ENCODE assay signal across 1 cellular context in genomic region chr12:46268617-46269428, GRCh38.
TF ChIP-seq lines count a peak whose summit lies in the region.

SLC38A1 (minus strand) TSS chr12:46269043; CDS start chr12:46239800, 29,243 bp downstream.

TF ChIP-seq in K562, 482 proteins besides CTCF, POLR2A, EP300 and RAD21 (continued from another document and continues in another):
- TF ChIP-seq, protein P1, sequence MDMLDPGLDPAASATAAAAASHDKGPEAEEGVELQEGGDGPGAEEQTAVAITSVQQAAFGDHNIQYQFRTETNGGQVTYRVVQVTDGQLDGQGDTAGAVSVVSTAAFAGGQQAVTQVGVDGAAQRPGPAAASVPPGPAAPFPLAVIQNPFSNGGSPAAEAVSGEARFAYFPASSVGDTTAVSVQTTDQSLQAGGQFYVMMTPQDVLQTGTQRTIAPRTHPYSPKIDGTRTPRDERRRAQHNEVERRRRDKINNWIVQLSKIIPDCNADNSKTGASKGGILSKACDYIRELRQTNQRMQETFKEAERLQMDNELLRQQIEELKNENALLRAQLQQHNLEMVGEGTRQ (CRISPR knock-in tag; IDR thresholded peaks at IDR 0.05): peak; percentile 90
- TF ChIP-seq CBFB (CRISPR knock-in tag; IDR thresholded peaks at IDR 0.05) (peak; percentile 87), E2F3 (CRISPR knock-in tag; IDR thresholded peaks at IDR 0.05) (peak; percentile 79), ZNF282 (CRISPR knock-in tag; IDR thresholded peaks at IDR 0.05) (peak; percentile 85; the same call in 1 of the 2 replicates), SMAD4 (CRISPR knock-in tag; conservative IDR thresholded peaks at IDR 0.05) (peak; percentile 88), ZNF584 (CRISPR knock-in tag; IDR thresholded peaks at IDR 0.05; ENCODE audit: low read depth) (peak; percentile 91), ZNF263 (CRISPR knock-in tag; IDR thresholded peaks at IDR 0.05; ENCODE audit: borderline replicate concordance) (no peak), ZFX (CRISPR knock-in tag; IDR thresholded peaks at IDR 0.05) (peak; percentile 81), HDAC8 (tag; IDR thresholded peaks at IDR 0.05) (peak; percentile 71), MCM7 (IDR thresholded peaks at IDR 0.05) (no peak), COPS2 (conservative IDR thresholded peaks at IDR 0.05) (no peak), ZNF583 (CRISPR knock-in tag; IDR thresholded peaks at IDR 0.05) (peak; percentile 58; the same call in 1 of the 2 replicates), PTTG1 (tag; IDR thresholded peaks at IDR 0.05; ENCODE audit: low read depth) (no peak), SMARCA4 (IDR thresholded peaks at IDR 0.05) (no peak), KDM4B (IDR thresholded peaks at IDR 0.05; ENCODE audit: borderline replicate concordance in 2 of 2, low read depth in 1 of 2) (peak in 1 of 2 experiments; percentile 76; a peak in 1 of 4 replicates), XRCC3 (IDR thresholded peaks at IDR 0.05) (no peak), ZNF398 (CRISPR knock-in tag; IDR thresholded peaks at IDR 0.05) (no peak), MECOM (CRISPR knock-in tag; IDR thresholded peaks at IDR 0.05) (peak; percentile 76), JUN (IDR thresholded peaks at IDR 0.05; ENCODE audit: borderline replicate concordance, low read depth, low read length) (peak; percentile 26; the same call in 1 of the 2 replicates), JUN (CRISPR knock-in tag; IDR thresholded peaks at IDR 0.05; ENCODE audit: borderline replicate concordance) (peak; percentile 67; the same call in 1 of the 2 replicates), ZKSCAN1 (IDR thresholded peaks at IDR 0.05; ENCODE audit: low read depth, low read length) (peak; percentile 53; the same call in 1 of the 2 replicates), ATF4 (CRISPR knock-in tag; IDR thresholded peaks at IDR 0.05) (peak; percentile 98), ESRRA (IDR thresholded peaks at IDR 0.05; ENCODE audit: borderline replicate concordance, low read depth) (peak; percentile 80), TCF3 (CRISPR knock-in tag; IDR thresholded peaks at IDR 0.05) (peak; percentile 20), MTA1 (IDR thresholded peaks at IDR 0.05; ENCODE audit: borderline replicate concordance) (peak; percentile 51; the same call in 1 of the 2 replicates), PHF20 (IDR thresholded peaks at IDR 0.05; ENCODE audit: partially characterized antibody) (no peak), HDGF (IDR thresholded peaks at IDR 0.05) (no peak), NEUROD1 (IDR thresholded peaks at IDR 0.05; ENCODE audit: borderline replicate concordance, low read depth, low read length, partially characterized antibody) (peak; percentile 3), ERF (CRISPR knock-in tag; IDR thresholded peaks at IDR 0.05) (peak; percentile 29; the same call in 1 of the 2 replicates), GABPB2 (CRISPR knock-in tag; conservative IDR thresholded peaks at IDR 0.05) (no peak; the same call in 1 of the 2 replicates), BCLAF1 (IDR thresholded peaks at IDR 0.05; ENCODE audit: borderline replicate concordance in 1 of 2, control insufficient read depth in 1 of 2, low read depth in 2 of 2, low read length in 1 of 2) (no peak), SAFB (IDR thresholded peaks at IDR 0.05; ENCODE audit: borderline replicate concordance, low read depth, low read length) (peak; percentile 13; the same call in 1 of the 2 replicates), SRSF7 (optimal IDR thresholded peaks at IDR 0.05; ENCODE audit: low read depth, low read length) (peak; percentile 76), ZEB2 (IDR thresholded peaks at IDR 0.05) (no peak), GTF2E2 (tag; IDR thresholded peaks at IDR 0.05) (no peak), NR2C1 (IDR thresholded peaks at IDR 0.05) (no peak), NR2C1 (tag; IDR thresholded peaks at IDR 0.05) (peak; percentile 53; the same call in 1 of the 2 replicates), PRPF4 (IDR thresholded peaks at IDR 0.05; ENCODE audit: insufficient read depth, low read depth, low read length, poor library complexity, severe bottlenecking) (peak; percentile 42), MEF2A (IDR thresholded peaks at IDR 0.05; ENCODE audit: control insufficient read depth, low read depth, low read length) (no peak), NCOA6 (IDR thresholded peaks at IDR 0.05) (no peak)
- TF ChIP-seq, protein P2, sequence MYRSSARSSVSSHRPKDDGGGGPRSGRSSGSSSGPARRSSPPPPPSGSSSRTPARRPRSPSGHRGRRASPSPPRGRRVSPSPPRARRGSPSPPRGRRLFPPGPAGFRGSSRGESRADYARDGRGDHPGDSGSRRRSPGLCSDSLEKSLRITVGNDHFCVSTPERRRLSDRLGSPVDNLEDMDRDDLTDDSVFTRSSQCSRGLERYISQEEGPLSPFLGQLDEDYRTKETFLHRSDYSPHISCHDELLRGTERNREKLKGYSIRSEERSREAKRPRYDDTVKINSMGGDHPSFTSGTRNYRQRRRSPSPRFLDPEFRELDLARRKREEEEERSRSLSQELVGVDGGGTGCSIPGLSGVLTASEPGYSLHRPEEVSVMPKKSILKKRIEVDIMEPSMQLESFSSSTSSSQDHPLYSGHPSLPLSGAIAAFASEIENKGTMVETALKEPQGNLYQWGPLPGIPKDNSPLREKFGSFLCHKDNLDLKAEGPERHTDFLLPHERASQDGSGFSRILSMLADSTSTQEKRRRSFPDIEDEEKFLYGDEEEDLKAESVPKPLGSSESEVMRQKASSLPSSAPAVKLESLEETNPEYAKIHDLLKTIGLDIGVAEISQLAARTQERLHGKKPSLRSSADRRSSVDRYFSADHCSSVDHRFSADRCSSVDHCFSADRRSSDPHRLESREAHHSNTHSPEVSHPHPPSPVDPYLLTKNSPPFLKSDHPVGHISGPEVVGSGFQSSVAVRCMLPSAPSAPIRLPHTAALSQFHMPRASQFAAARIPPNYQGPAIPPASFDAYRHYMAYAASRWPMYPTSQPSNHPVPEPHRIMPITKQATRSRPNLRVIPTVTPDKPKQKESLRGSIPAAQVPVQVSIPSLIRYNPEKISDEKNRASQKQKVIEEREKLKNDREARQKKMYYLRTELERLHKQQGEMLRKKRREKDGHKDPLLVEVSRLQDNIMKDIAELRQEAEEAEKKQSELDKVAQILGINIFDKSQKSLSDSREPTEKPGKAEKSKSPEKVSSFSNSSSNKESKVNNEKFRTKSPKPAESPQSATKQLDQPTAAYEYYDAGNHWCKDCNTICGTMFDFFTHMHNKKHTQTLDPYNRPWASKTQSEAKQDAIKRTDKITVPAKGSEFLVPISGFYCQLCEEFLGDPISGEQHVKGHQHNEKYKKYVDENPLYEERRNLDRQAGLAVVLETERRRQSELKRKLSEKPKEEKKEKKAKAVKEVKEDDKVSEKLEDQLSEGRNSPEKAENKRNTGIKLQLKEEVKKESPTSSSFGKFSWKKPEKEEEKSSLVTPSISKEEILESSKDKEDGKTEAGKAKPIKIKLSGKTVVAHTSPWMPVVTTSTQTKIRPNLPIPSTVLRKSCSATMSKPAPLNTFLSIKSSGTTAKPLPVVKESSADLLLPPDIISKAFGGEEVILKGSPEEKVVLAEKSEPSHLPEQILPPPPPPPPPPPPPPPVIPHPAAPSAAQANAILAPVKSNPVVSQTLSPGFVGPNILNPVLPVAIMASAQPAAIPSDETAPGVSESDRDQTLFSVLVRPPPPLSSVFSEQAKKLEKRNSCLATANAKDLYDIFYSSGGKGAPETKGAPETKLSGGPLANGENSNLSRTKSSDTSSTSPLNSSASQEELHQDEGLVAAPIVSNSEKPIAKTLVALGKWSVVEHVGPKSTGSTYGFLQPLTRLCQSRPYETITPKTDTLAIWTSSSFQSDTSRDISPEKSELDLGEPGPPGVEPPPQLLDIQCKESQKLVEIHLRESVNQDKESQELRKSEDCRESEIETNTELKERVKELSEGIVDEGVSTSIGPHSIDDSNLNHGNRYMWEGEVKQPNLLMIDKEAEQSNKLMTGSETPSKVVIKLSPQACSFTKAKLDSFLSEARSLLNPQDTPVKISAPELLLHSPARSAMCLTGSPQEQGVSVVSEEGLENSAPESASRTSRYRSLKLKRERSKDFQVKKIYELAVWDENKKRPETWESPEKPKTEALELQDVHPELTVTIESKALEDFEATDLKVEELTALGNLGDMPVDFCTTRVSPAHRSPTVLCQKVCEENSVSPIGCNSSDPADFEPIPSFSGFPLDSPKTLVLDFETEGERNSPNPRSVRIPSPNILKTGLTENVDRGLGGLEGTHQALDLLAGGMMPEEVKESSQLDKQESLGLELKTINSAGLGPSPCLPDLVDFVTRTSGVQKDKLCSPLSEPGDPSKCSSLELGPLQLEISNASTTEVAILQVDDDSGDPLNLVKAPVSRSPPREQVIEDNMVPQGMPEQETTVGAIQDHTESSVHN (IDR thresholded peaks at IDR 0.05; ENCODE audit: borderline replicate concordance in 1 of 2, low read depth in 1 of 2): peak in 1 of 2 experiments; percentile 73; a peak in 2 of 4 replicates
- TF ChIP-seq, protein P3, sequence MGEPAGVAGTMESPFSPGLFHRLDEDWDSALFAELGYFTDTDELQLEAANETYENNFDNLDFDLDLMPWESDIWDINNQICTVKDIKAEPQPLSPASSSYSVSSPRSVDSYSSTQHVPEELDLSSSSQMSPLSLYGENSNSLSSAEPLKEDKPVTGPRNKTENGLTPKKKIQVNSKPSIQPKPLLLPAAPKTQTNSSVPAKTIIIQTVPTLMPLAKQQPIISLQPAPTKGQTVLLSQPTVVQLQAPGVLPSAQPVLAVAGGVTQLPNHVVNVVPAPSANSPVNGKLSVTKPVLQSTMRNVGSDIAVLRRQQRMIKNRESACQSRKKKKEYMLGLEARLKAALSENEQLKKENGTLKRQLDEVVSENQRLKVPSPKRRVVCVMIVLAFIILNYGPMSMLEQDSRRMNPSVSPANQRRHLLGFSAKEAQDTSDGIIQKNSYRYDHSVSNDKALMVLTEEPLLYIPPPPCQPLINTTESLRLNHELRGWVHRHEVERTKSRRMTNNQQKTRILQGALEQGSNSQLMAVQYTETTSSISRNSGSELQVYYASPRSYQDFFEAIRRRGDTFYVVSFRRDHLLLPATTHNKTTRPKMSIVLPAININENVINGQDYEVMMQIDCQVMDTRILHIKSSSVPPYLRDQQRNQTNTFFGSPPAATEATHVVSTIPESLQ (CRISPR knock-in tag; IDR thresholded peaks at IDR 0.05): peak; percentile 92
- TF ChIP-seq, protein P4, sequence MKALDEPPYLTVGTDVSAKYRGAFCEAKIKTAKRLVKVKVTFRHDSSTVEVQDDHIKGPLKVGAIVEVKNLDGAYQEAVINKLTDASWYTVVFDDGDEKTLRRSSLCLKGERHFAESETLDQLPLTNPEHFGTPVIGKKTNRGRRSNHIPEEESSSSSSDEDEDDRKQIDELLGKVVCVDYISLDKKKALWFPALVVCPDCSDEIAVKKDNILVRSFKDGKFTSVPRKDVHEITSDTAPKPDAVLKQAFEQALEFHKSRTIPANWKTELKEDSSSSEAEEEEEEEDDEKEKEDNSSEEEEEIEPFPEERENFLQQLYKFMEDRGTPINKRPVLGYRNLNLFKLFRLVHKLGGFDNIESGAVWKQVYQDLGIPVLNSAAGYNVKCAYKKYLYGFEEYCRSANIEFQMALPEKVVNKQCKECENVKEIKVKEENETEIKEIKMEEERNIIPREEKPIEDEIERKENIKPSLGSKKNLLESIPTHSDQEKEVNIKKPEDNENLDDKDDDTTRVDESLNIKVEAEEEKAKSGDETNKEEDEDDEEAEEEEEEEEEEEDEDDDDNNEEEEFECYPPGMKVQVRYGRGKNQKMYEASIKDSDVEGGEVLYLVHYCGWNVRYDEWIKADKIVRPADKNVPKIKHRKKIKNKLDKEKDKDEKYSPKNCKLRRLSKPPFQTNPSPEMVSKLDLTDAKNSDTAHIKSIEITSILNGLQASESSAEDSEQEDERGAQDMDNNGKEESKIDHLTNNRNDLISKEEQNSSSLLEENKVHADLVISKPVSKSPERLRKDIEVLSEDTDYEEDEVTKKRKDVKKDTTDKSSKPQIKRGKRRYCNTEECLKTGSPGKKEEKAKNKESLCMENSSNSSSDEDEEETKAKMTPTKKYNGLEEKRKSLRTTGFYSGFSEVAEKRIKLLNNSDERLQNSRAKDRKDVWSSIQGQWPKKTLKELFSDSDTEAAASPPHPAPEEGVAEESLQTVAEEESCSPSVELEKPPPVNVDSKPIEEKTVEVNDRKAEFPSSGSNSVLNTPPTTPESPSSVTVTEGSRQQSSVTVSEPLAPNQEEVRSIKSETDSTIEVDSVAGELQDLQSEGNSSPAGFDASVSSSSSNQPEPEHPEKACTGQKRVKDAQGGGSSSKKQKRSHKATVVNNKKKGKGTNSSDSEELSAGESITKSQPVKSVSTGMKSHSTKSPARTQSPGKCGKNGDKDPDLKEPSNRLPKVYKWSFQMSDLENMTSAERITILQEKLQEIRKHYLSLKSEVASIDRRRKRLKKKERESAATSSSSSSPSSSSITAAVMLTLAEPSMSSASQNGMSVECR (CRISPR knock-in tag; IDR thresholded peaks at IDR 0.05): peak; percentile 77
